Comparison of ENCODE assay signal across 15 cellular contexts in genomic region chr15:64930778-64931240, GRCh38. TPM values are rescaled to one million over a fixed set of nuclear protein-coding genes. Genes with fewer than 3 reads are reported as not detected.
DNase-seq lines count a peak whose midpoint lies in the region; ATAC-seq and TF ChIP-seq lines count a peak whose summit lies in the region.
"Had no signal": no experiment of that assay in that cellular context is flagged by ENCODE, and none has a peak within 500 bp of the region (broad histone marks: within the 10 kb centered on the region; RNA-seq: fewer than 3 reads in every experiment).

No MANE protein-coding gene starts in this region.

- H3K27ac Mint-ChIP-seq in activated CD4-positive, alpha-beta T cell treated with anti-CD3 and anti-CD28 coated beads, Interleukin-2, amount 10 ng/mL, durations not matched to agents 24 days and 14 days, result no peak overlapping the region
- no peak overlapping the region for H3K27ac Mint-ChIP-seq in activated T-cell treated with anti-CD3 and anti-CD28 coated beads, Interleukin-2, amount 50 U/mL, for 72 hours

- intact Hi-C loops in activated CD4-positive, alpha-beta T cell treated with anti-CD3 and anti-CD28 coated beads, Interleukin-2, amount 10 ng/mL, durations not matched to agents 24 days and 14 days (cut with micrococcal nuclease), result no loop called here
- intact Hi-C loops in left lung (cut with DNase I), result no loop called here

- DNase-seq in activated CD4-positive, alpha-beta T cell treated with anti-CD3 and anti-CD28 coated beads, Interleukin-2, amount 10 ng/mL, durations not matched to agents 24 days and 14 days, result peak; percentile 56
- DNase-seq in activated CD4-positive, alpha-beta T cell treated with anti-CD3 and anti-CD28 coated beads, Interleukin-2, amount 50 U/mL, for 48 hours, result no peak
- DNase-seq in RWPE2 (ENCODE audit: low spot score) (peak; percentile 64), fibroblast of the aortic adventitia (ENCODE audit: low read depth) (peak; percentile 33), smooth muscle cell of the brain vasculature (ENCODE audit: low read depth, low spot score) (peak; percentile 52), left lung (no peak)
- no peak for DNase-seq in activated T-cell treated with anti-CD3 and anti-CD28 coated beads, Interleukin-2, amount 50 U/mL, for 72 hours
- DNase-seq: 8988T, hypothalamus, mammary epithelial cell, NCI-H2081 treated with DMSO at 0.1 percent for 48 hours, tibial artery had no signal

- TF ChIP-seq CTCF in RWPE2 (IDR thresholded peaks at IDR 0.05; ENCODE audit: poor library complexity, severe bottlenecking), result no peak
- TF ChIP-seq CTCF in fibroblast of the aortic adventitia (IDR thresholded peaks at IDR 0.05; ENCODE audit: insufficient read depth, low read length), result no peak
- TF ChIP-seq CTCF in left lung (IDR thresholded peaks at IDR 0.05), result no peak

- no peak overlapping the region for H3K4me3 Mint-ChIP-seq in activated CD4-positive, alpha-beta T cell treated with anti-CD3 and anti-CD28 coated beads, Interleukin-2, amount 10 ng/mL, durations not matched to agents 24 days and 14 days
- no peak overlapping the region for H3K4me3 Mint-ChIP-seq in activated T-cell treated with anti-CD3 and anti-CD28 coated beads, Interleukin-2, amount 50 U/mL, for 72 hours

- H3K9me3 Mint-ChIP-seq in activated CD4-positive, alpha-beta T cell treated with anti-CD3 and anti-CD28 coated beads, Interleukin-2, amount 10 ng/mL, durations not matched to agents 24 days and 14 days, result no peaks in the 10 kb centered on the region
- no peaks in the 10 kb centered on the region for H3K9me3 Mint-ChIP-seq in activated T-cell treated with anti-CD3 and anti-CD28 coated beads, Interleukin-2, amount 50 U/mL, for 72 hours

- H3K27ac ChIP-seq in RWPE2 (ENCODE audit: poor library complexity, severe bottlenecking) (no peak overlapping the region), left lung (no peak overlapping the region)
- H3K27ac ChIP-seq: ovary, tibial artery had no signal

- peaks cover 11% of the 10 kb centered on the region for H3K4me1 Mint-ChIP-seq in activated CD4-positive, alpha-beta T cell treated with anti-CD3 and anti-CD28 coated beads, Interleukin-2, amount 10 ng/mL, durations not matched to agents 24 days and 14 days
- H3K4me1 Mint-ChIP-seq in activated T-cell treated with anti-CD3 and anti-CD28 coated beads, Interleukin-2, amount 50 U/mL, for 72 hours (ENCODE audit: low read depth), result peaks cover 7% of the 10 kb centered on the region

- no peaks in the 10 kb centered on the region for H3K9me3 ChIP-seq in RWPE2 (ENCODE audit: severe bottlenecking)
- no peaks in the 10 kb centered on the region for H3K9me3 ChIP-seq in left lung
- H3K9me3 ChIP-seq: ovary, tibial artery had no signal

- H3K4me3 ChIP-seq in RWPE2 (ENCODE audit: severe bottlenecking), result no peak overlapping the region
- no peak overlapping the region for H3K4me3 ChIP-seq in fibroblast of the aortic adventitia (ENCODE audit: low read depth, low read length)
- no peak overlapping the region for H3K4me3 ChIP-seq in left lung
- H3K4me3 ChIP-seq: ovary, tibial artery had no signal

- ATAC-seq in RWPE2 (ENCODE audit: low read depth), result no peak
- ATAC-seq in activated T-cell treated with anti-CD3 and anti-CD28 coated beads, Interleukin-2, amount 50 U/mL, for 72 hours (replicated peaks in 1 of 2), result no peak
- no peak for ATAC-seq in HG02642 (IDR thresholded peaks at IDR 0.05; ENCODE audit: poor library complexity, unreplicated experiment)
- no peak for ATAC-seq in left lung
- ATAC-seq: activated CD4-positive, CD25-positive, alpha-beta regulatory T cell treated with anti-CD3 and anti-CD28 coated beads, Interleukin-2, amount 50 U/mL, for 24 hours had no signal

- H3K27me3 ChIP-seq in RWPE2 (ENCODE audit: insufficient read depth, poor library complexity, severe bottlenecking) (no peaks in the 10 kb centered on the region), left lung (no peaks in the 10 kb centered on the region)
- H3K27me3 ChIP-seq: ovary, tibial artery had no signal

- no peaks in the 10 kb centered on the region for H3K27me3 Mint-ChIP-seq in activated CD4-positive, alpha-beta T cell treated with anti-CD3 and anti-CD28 coated beads, Interleukin-2, amount 10 ng/mL, durations not matched to agents 24 days and 14 days
- no peaks in the 10 kb centered on the region for H3K27me3 Mint-ChIP-seq in activated T-cell treated with anti-CD3 and anti-CD28 coated beads, Interleukin-2, amount 50 U/mL, for 72 hours (ENCODE audit: low read depth)

- H3K4me1 ChIP-seq in RWPE2 (ENCODE audit: insufficient read depth, poor library complexity, severe bottlenecking) (no peaks in the 10 kb centered on the region), left lung (no peaks in the 10 kb centered on the region)
- H3K4me1 ChIP-seq: tibial artery had no signal

- H3K36me3 Mint-ChIP-seq in activated CD4-positive, alpha-beta T cell treated with anti-CD3 and anti-CD28 coated beads, Interleukin-2, amount 10 ng/mL, durations not matched to agents 24 days and 14 days (ENCODE audit: low read depth), result no peaks in the 10 kb centered on the region
- H3K36me3 Mint-ChIP-seq in activated T-cell treated with anti-CD3 and anti-CD28 coated beads, Interleukin-2, amount 50 U/mL, for 72 hours (ENCODE audit: insufficient read depth in 2 of 2), result no peaks in the 10 kb centered on the region

- no peaks in the 10 kb centered on the region for H3K36me3 ChIP-seq in RWPE2 (ENCODE audit: low read depth)
- H3K36me3 ChIP-seq in left lung, result peaks cover 0 to 5% of the 10 kb centered on the region in 2 donors
- H3K36me3 ChIP-seq: ovary had no signal

RNA-seq across cellular contexts. Expression of gene ANKDD1A, which starts 19.1 kb away (rescaled TPM):
- total RNA-seq in activated CD4-positive, alpha-beta T cell treated with anti-CD3 and anti-CD28 coated beads, Interleukin-2, amount 10 ng/mL, durations not matched to agents 24 days and 14 days, result 1.4 and 1.8 TPM in 2 replicates
- total RNA-seq in fibroblast of the aortic adventitia (ENCODE audit: low replicate concordance) (2.9 and 5.1 TPM in 2 replicates), left lung (1 to 10 TPM; 3.4 to 6.3 TPM)
- total RNA-seq in activated T-cell treated with anti-CD3 and anti-CD28 coated beads, Interleukin-2, amount 50 U/mL, for 72 hours, result 1 to 10 TPM; 7.2 to 8.4 TPM

RNA-seq across cellular contexts. Expression of gene SPG21, which starts 58.9 kb away (rescaled TPM):
- total RNA-seq in activated CD4-positive, alpha-beta T cell treated with anti-CD3 and anti-CD28 coated beads, Interleukin-2, amount 10 ng/mL, durations not matched to agents 24 days and 14 days, result 70.4 and 76.2 TPM in 2 replicates
- 73.6 and 104 TPM in 2 replicates for total RNA-seq in fibroblast of the aortic adventitia (ENCODE audit: low replicate concordance)
- total RNA-seq in activated T-cell treated with anti-CD3 and anti-CD28 coated beads, Interleukin-2, amount 50 U/mL, for 72 hours, result 10 to 100 TPM; 52.2 to 57.9 TPM
- 100 to 1,000 TPM in 1 of 2 donors, 10 to 100 TPM in 1; 93.9 to 123 TPM for total RNA-seq in left lung

Comparison
In these comparisons a context has a peak if more than half of its experiments do, and no peak if none do; other contexts are left out.
1. DNase-seq: peak in activated CD4-positive, alpha-beta T cell treated with anti-CD3 and anti-CD28 coated beads, Interleukin-2, amount 10 ng/mL, durations not matched to agents 24 days and 14 days (single experiment), RWPE2 (single experiment), fibroblast of the aortic adventitia (single experiment) and smooth muscle cell of the brain vasculature (single experiment); none in activated CD4-positive, alpha-beta T cell treated with anti-CD3 and anti-CD28 coated beads, Interleukin-2, amount 50 U/mL, for 48 hours (0 of 2), activated T-cell treated with anti-CD3 and anti-CD28 coated beads, Interleukin-2, amount 50 U/mL, for 72 hours (0 of 2) and left lung (0 of 2).